11 cellular contexts compared by ENCODE assay signal in the genomic region with DNA sequence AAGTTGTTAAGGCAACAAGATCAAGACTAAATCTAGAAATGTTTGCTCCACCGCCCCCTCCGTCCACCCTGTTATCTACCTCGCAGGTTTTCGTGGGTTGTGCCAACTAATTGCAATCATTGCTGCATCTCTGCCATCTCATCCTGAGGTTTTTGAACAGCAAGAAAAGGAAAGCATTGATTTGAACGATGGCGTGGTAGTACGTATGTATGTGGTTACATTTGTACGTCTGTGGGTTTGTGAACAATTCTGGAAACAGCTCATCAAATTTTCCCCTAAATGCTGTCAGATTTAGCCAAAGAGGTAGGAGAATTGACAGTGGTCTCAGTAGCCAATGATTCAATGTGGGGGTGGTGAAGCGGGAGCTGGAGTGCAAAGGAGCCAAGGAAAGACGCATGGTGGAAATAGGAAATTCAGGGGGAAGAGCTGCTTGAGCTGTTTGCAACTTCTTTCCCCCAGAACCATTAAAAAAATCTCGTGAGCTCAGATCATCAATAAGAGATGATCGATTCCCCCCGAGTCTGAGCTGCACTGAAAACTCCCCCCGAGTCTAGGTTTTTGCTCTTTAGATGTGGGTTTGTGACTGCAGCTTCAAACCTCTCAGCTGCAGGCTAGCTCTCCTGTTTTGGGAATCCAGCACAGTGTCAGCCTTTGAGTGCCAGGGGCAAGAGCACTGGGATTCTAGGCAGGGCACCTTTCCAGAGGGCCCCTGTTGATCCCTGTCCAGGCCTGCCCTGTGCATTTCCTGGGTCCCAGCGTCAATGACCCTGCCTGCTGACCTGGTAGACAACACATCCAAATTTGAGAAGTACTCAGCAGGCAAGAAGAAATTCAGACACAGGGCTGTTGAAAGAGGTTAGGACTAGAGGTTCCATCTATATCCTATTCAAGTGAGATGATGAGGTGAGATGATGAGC.
DNase-seq lines count a peak whose midpoint lies in the region; ATAC-seq and TF ChIP-seq lines count a peak whose summit lies in the region.
"Had no signal": no experiment of that assay in that cellular context is flagged by ENCODE, and none has a peak within 500 bp of the region (broad histone marks: within the 10 kb centered on the region; RNA-seq: fewer than 3 reads in every experiment).

No MANE protein-coding gene starts in this region.

- H3K36me3 ChIP-seq in naive thymus-derived CD4-positive, alpha-beta T cell (ENCODE audit: control insufficient read depth in 2 of 3, insufficient read depth in 3 of 3, low read length in 3 of 3), result no peaks in the 10 kb centered on the region
- H3K36me3 ChIP-seq in SJCRH30, result no peaks in the 10 kb centered on the region
- H3K36me3 ChIP-seq: neutrophil, suprapubic skin had no signal

- peaks cover 17% of the 10 kb centered on the region for H3K27me3 ChIP-seq in CD4-positive, alpha-beta T cell (ENCODE audit: control insufficient read depth, insufficient read depth, low read length)
- no peaks in the 10 kb centered on the region for H3K27me3 ChIP-seq in naive thymus-derived CD4-positive, alpha-beta T cell (ENCODE audit: control insufficient read depth in 2 of 2, insufficient read depth in 2 of 2, low read length in 2 of 2)
- H3K27me3 ChIP-seq in SJCRH30, result no peaks in the 10 kb centered on the region

- H3K4me3 ChIP-seq in naive thymus-derived CD4-positive, alpha-beta T cell (ENCODE audit: low read length), result no peak overlapping the region
- no peak overlapping the region for H3K4me3 ChIP-seq in SJCRH30
- H3K4me3 ChIP-seq: suprapubic skin had no signal

- H3K4me3 Mint-ChIP-seq in CD4-positive, alpha-beta T cell, result peak overlapping the region; percentile 8
- peak overlapping the region; percentile 20 to 85 (median 62) for H3K4me3 Mint-ChIP-seq in naive thymus-derived CD4-positive, alpha-beta T cell

- ATAC-seq in CD4-positive, alpha-beta T cell (ENCODE audit: poor library complexity), result peak; percentile 76
- ATAC-seq in GM21723 (IDR thresholded peaks at IDR 0.05; ENCODE audit: unreplicated experiment), result peak; percentile 58
- ATAC-seq in naive thymus-derived CD4-positive, alpha-beta T cell, result peak; percentile 73
- no peak for ATAC-seq in GM19328 (IDR thresholded peaks at IDR 0.05; ENCODE audit: unreplicated experiment)
- ATAC-seq in GM21360 (IDR thresholded peaks at IDR 0.05; ENCODE audit: unreplicated experiment), result no peak

- no peaks in the 10 kb centered on the region for H3K9me3 ChIP-seq in CD4-positive, alpha-beta T cell (ENCODE audit: control insufficient read depth, low read length)
- no peaks in the 10 kb centered on the region for H3K9me3 ChIP-seq in naive thymus-derived CD4-positive, alpha-beta T cell (ENCODE audit: control insufficient read depth in 2 of 3, low read length in 3 of 3)
- H3K9me3 ChIP-seq in SJCRH30 (replicated peaks), result no peaks in the 10 kb centered on the region
- H3K9me3 ChIP-seq: neutrophil, suprapubic skin had no signal

- H3K27ac Mint-ChIP-seq in CD4-positive, alpha-beta T cell, result peak overlapping the region; percentile 32
- H3K27ac Mint-ChIP-seq in naive thymus-derived CD4-positive, alpha-beta T cell, result peak overlapping the region in 6 of 9 donors; percentile 36 to 86 (median 71)

- H3K27me3 Mint-ChIP-seq in CD4-positive, alpha-beta T cell, result peaks cover 47% of the 10 kb centered on the region
- peaks cover 45 to 87% (median 64%) of the 10 kb centered on the region in 5 donors for H3K27me3 Mint-ChIP-seq in naive thymus-derived CD4-positive, alpha-beta T cell

- peaks cover 20% of the 10 kb centered on the region for H3K4me1 Mint-ChIP-seq in CD4-positive, alpha-beta T cell (ENCODE audit: low read depth)
- H3K4me1 Mint-ChIP-seq in naive thymus-derived CD4-positive, alpha-beta T cell, result peaks cover 15 to 31% (median 21%) of the 10 kb centered on the region in 7 donors

- in situ Hi-C loops in G401 (cut with HindIII; ENCODE audit: low sequenced_read_pairs), result no loop called here

- CTCF ChIA-PET in CD4-positive, alpha-beta T cell (lab: Charles Lee), result no interaction called here
- CTCF ChIA-PET in naive thymus-derived CD4-positive, alpha-beta T cell (lab: Charles Lee), result no interaction called here

- intact Hi-C loops in CD4-positive, alpha-beta T cell (cut with DNase I, micrococcal nuclease), result no loop called here
- intact Hi-C loops in naive thymus-derived CD4-positive, alpha-beta T cell (cut with micrococcal nuclease), result no loop called here

- no peak for TF ChIP-seq CTCF in CD4-positive, alpha-beta T cell (IDR thresholded peaks at IDR 0.05)

- H3K9me3 Mint-ChIP-seq in CD4-positive, alpha-beta T cell, result no peaks in the 10 kb centered on the region
- peaks cover 0 to 2% (median 0%) of the 10 kb centered on the region in 11 donors for H3K9me3 Mint-ChIP-seq in naive thymus-derived CD4-positive, alpha-beta T cell

- peaks cover 0 to 4% of the 10 kb centered on the region in 2 donors for H3K4me1 ChIP-seq in naive thymus-derived CD4-positive, alpha-beta T cell (ENCODE audit: control insufficient read depth in 2 of 2, insufficient read depth in 2 of 2, low read length in 2 of 2)
- peaks cover 13% of the 10 kb centered on the region for H3K4me1 ChIP-seq in SJCRH30

- POLR2A ChIA-PET in CD4-positive, alpha-beta T cell (lab: Charles Lee), result no interaction called here
- POLR2A ChIA-PET in naive thymus-derived CD4-positive, alpha-beta T cell (lab: Charles Lee), result interaction anchor here (0.6 kb wide), 1 partner anchor 18 kb away, joined by 4 read pairs; no protein-coding TSS in a partner anchor

- no peak overlapping the region for H3K27ac ChIP-seq in CD4-positive, alpha-beta T cell (ENCODE audit: low read depth, low read length)
- H3K27ac ChIP-seq in naive thymus-derived CD4-positive, alpha-beta T cell (ENCODE audit: low read depth, low read length), result no peak overlapping the region
- H3K27ac ChIP-seq in SJCRH30, result no peak overlapping the region
- H3K27ac ChIP-seq: neutrophil had no signal

- H3K36me3 Mint-ChIP-seq in CD4-positive, alpha-beta T cell (ENCODE audit: low read depth), result no peaks in the 10 kb centered on the region
- H3K36me3 Mint-ChIP-seq in naive thymus-derived CD4-positive, alpha-beta T cell, result peaks cover 0 to 8% (median 0%) of the 10 kb centered on the region in 5 donors

- peak in 3 of 10 experiments; percentile 7 to 53 (median 29) for DNase-seq in CD4-positive, alpha-beta T cell
- DNase-seq in activated CD4-positive, alpha-beta T cell treated with anti-CD3 and anti-CD28 coated beads, Interleukin-2, amount 50 U/mL, for 1 hour, result peak; percentile 13
- peak in 8 of 9 donors; percentile 15 to 74 (median 54) for DNase-seq in naive thymus-derived CD4-positive, alpha-beta T cell
- DNase-seq in G401 (ENCODE audit: low spot score), result no peak
- DNase-seq in SJCRH30, result no peak
- DNase-seq: NCI-H446 treated with DMSO at 0.1 percent for 48 hours had no signal

Comparison
In these comparisons a context has a peak if more than half of its experiments do, and no peak if none do; other contexts are left out.
1. ATAC-seq: peak in CD4-positive, alpha-beta T cell (single experiment), GM21723 (single experiment) and naive thymus-derived CD4-positive, alpha-beta T cell (single experiment); none in GM19328 (single experiment) and GM21360 (single experiment).
2. DNase-seq: peak in activated CD4-positive, alpha-beta T cell treated with anti-CD3 and anti-CD28 coated beads, Interleukin-2, amount 50 U/mL, for 1 hour (single experiment) and naive thymus-derived CD4-positive, alpha-beta T cell (8 of 9); none in G401 (single experiment) and SJCRH30 (0 of 2).